Comparison of ENCODE assay signal across 22 cellular contexts in the genomic region with DNA sequence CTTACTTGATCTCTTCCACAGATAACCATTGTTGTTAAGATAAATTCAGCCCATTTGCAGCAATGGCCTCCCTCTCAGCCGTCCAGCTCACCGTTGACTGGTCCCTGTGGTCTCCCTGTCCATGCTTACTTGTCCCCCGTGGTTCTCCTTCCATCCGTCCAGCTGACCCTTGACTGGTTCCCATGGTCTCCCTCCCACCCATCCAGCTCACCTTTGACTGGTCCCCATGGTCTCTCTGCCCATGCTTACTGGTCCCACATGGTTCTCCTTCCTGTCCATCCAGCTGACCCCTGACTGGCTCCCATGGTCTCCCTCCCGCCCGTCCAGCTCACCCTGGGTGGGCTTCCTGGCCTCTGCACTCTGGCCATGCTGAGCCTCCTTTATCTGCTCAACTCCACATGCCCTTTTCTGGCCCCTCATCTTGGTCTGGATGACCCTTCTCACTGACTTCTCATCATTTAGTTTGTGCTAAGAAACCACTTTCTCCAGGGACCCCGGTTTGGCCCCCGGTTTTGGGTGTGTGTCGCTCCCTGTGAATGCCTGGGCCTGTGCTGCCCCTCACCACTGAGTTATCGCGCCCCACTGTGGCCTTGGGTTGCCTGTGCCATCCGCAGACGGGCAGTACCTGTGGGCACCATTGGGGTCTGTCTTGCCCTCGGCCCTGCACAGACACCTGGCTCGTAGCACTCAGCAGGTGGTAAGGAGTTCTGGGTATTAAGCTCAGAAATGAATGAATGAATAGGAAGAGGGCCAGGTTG.
"Had no signal": no experiment of that assay in that cellular context is flagged by ENCODE, and none has a peak within 500 bp of the region (broad histone marks: within the 10 kb centered on the region; RNA-seq: fewer than 3 reads in every experiment).

No MANE protein-coding gene starts in this region.

- H3K9me3 ChIP-seq: esophagus squamous epithelium, thoracic aorta, vagina had no signal

- H3K4me1 ChIP-seq: esophagus squamous epithelium, vagina had no signal

- H3K27me3 Mint-ChIP-seq: activated naive CD8-positive, alpha-beta T cell treated with anti-CD3 and anti-CD28 coated beads, Interleukin-2, amount 10 ng/mL, durations not matched to agents 7 days and 5 days; dendritic cell treated with granulocyte-macrophage colony-stimulating factor and Interleukin-4, amounts not matched to agents 40 ng/mL and 50 ng/mL, for 4 days had no signal

- H3K4me1 Mint-ChIP-seq: activated CD4-positive, alpha-beta T cell treated with anti-CD3 and anti-CD28 coated beads for 36 hours; activated naive CD8-positive, alpha-beta T cell treated with anti-CD3 and anti-CD28 coated beads, Interleukin-2, amount 10 ng/mL, durations not matched to agents 7 days and 5 days; stimulated activated effector memory CD8-positive, alpha-beta T cell treated with anti-CD3 and anti-CD28 coated beads, Interleukin-12 subunit alpha, Interleukin-12 subunit beta, amount 100 ng/mL, for 72 hours had no signal

- H3K27ac Mint-ChIP-seq: activated CD4-positive, alpha-beta T cell treated with anti-CD3 and anti-CD28 coated beads for 36 hours; activated CD8-positive, alpha-beta T cell treated with anti-CD3 and anti-CD28 coated beads, Interleukin-2, amount 10 ng/mL, durations not matched to agents 7 days and 5 days; activated naive CD8-positive, alpha-beta T cell treated with anti-CD3 and anti-CD28 coated beads, Interleukin-2, amount 10 ng/mL, durations not matched to agents 7 days and 5 days; dendritic cell treated with granulocyte-macrophage colony-stimulating factor and Interleukin-4, amounts not matched to agents 40 ng/mL and 50 ng/mL, for 4 days; stimulated activated effector memory CD8-positive, alpha-beta T cell treated with anti-CD3 and anti-CD28 coated beads, Interleukin-12 subunit alpha, Interleukin-12 subunit beta, amount 100 ng/mL, for 72 hours; stimulated activated naive CD8-positive, alpha-beta T cell treated with anti-CD3 and anti-CD28 coated beads, Interleukin-15, Interleukin-2, amounts not matched to agents 100 ng/mL and 50 ng/mL, for 24 hours had no signal

- ATAC-seq: activated CD4-positive, alpha-beta T cell treated with anti-CD3 and anti-CD28 coated beads for 36 hours; activated CD8-positive, alpha-beta T cell treated with anti-CD3 and anti-CD28 coated beads, Interleukin-2, amount 10 ng/mL, durations not matched to agents 7 days and 5 days; left ventricle myocardium superior; sciatic nerve; stimulated activated effector memory CD8-positive, alpha-beta T cell treated with anti-CD3 and anti-CD28 coated beads, Interleukin-12 subunit alpha, Interleukin-12 subunit beta, amount 100 ng/mL, for 72 hours had no signal

- DNase-seq: activated CD4-positive, alpha-beta T cell treated with anti-CD3 and anti-CD28 coated beads for 36 hours; activated CD4-positive, CD25-positive, alpha-beta regulatory T cell; activated CD8-positive, alpha-beta T cell treated with anti-CD3 and anti-CD28 coated beads, Interleukin-2, amount 10 ng/mL, durations not matched to agents 7 days and 5 days; activated effector memory CD4-positive, alpha-beta T cell treated with Interleukin-2 at 50 U/mL for 16 hours; activated naive CD4-positive, alpha-beta T cell treated with Interleukin-2 at 50 U/mL for 16 hours; activated naive CD8-positive, alpha-beta T cell treated with anti-CD3 and anti-CD28 coated beads, Interleukin-2, amount 10 ng/mL, durations not matched to agents 7 days and 5 days; brain microvascular endothelial cell; esophagus squamous epithelium; left cardiac atrium; left ventricle myocardium superior; naive B cell; occipital lobe; stimulated activated CD4-positive, alpha-beta T cell treated with anti-CD3 and anti-CD28 coated beads, Interleukin-4, amount 100 ng/mL, for 24 hours; T-helper 1 cell had no signal

- H3K27ac ChIP-seq: brain microvascular endothelial cell, epithelial cell of prostate, esophagus squamous epithelium, skin epidermis, thoracic aorta, vagina had no signal

- H3K9me3 Mint-ChIP-seq: stimulated activated effector memory CD8-positive, alpha-beta T cell treated with anti-CD3 and anti-CD28 coated beads, Interleukin-12 subunit alpha, Interleukin-12 subunit beta, amount 100 ng/mL, for 72 hours had no signal

- H3K36me3 Mint-ChIP-seq: stimulated activated effector memory CD8-positive, alpha-beta T cell treated with anti-CD3 and anti-CD28 coated beads, Interleukin-12 subunit alpha, Interleukin-12 subunit beta, amount 100 ng/mL, for 72 hours had no signal

- H3K4me3 ChIP-seq: esophagus squamous epithelium, skin epidermis, thoracic aorta, vagina had no signal

- H3K4me3 Mint-ChIP-seq: activated CD4-positive, alpha-beta T cell treated with anti-CD3 and anti-CD28 coated beads for 36 hours; activated CD8-positive, alpha-beta T cell treated with anti-CD3 and anti-CD28 coated beads, Interleukin-2, amount 10 ng/mL, durations not matched to agents 7 days and 5 days; activated naive CD8-positive, alpha-beta T cell treated with anti-CD3 and anti-CD28 coated beads, Interleukin-2, amount 10 ng/mL, durations not matched to agents 7 days and 5 days; dendritic cell treated with granulocyte-macrophage colony-stimulating factor and Interleukin-4, amounts not matched to agents 40 ng/mL and 50 ng/mL, for 4 days; naive B cell; stimulated activated effector memory CD8-positive, alpha-beta T cell treated with anti-CD3 and anti-CD28 coated beads, Interleukin-12 subunit alpha, Interleukin-12 subunit beta, amount 100 ng/mL, for 72 hours; stimulated activated naive CD8-positive, alpha-beta T cell treated with anti-CD3 and anti-CD28 coated beads, Interleukin-15, Interleukin-2, amounts not matched to agents 100 ng/mL and 50 ng/mL, for 24 hours had no signal

- H3K27me3 ChIP-seq: brain microvascular endothelial cell, esophagus squamous epithelium, vagina had no signal

- H3K36me3 ChIP-seq: brain microvascular endothelial cell, esophagus squamous epithelium, thoracic aorta, vagina had no signal
